Comparison of ENCODE assay signal across 2 cellular contexts in genomic region chr3:110989446-110989845, GRCh38.
TF ChIP-seq lines count a peak whose summit lies in the region.

No MANE protein-coding gene starts in this region.

TF ChIP-seq in HepG2, 621 proteins besides CTCF, POLR2A, EP300 and RAD21 (continued from another document):
- TF ChIP-seq ZNF597 (CRISPR knock-in tag; IDR thresholded peaks at IDR 0.05) (no peak), KDM4B (CRISPR knock-in tag; IDR thresholded peaks at IDR 0.05) (no peak), TAF15 (IDR thresholded peaks at IDR 0.05; ENCODE audit: low read depth, low read length, poor library complexity, severe bottlenecking) (no peak), NR0B2 (CRISPR knock-in tag; IDR thresholded peaks at IDR 0.05) (no peak), AHDC1 (CRISPR knock-in tag; IDR thresholded peaks at IDR 0.05; ENCODE audit: borderline replicate concordance) (no peak), MTERF4 (CRISPR knock-in tag; IDR thresholded peaks at IDR 0.05) (no peak), ZSCAN25 (CRISPR knock-in tag; IDR thresholded peaks at IDR 0.05) (no peak), ZBTB21 (CRISPR knock-in tag; IDR thresholded peaks at IDR 0.05) (no peak)

TF ChIP-seq in K562, 482 proteins besides CTCF, POLR2A, EP300 and RAD21 (continued from another document):
- TF ChIP-seq CREB5 (CRISPR knock-in tag; IDR thresholded peaks at IDR 0.05) (no peak), AFF1 (IDR thresholded peaks at IDR 0.05; ENCODE audit: low read depth in 1 of 2, partially characterized antibody in 2 of 2) (no peak), ZNF316 (IDR thresholded peaks at IDR 0.05) (peak; percentile 25; the same call in 1 of the 2 replicates), ZNF644 (tag; IDR thresholded peaks at IDR 0.05; ENCODE audit: low read depth) (no peak)
TF ChIP-seq in K562: peak in this region for 1.
